28 cellular contexts compared by ENCODE assay signal in the genomic region with DNA sequence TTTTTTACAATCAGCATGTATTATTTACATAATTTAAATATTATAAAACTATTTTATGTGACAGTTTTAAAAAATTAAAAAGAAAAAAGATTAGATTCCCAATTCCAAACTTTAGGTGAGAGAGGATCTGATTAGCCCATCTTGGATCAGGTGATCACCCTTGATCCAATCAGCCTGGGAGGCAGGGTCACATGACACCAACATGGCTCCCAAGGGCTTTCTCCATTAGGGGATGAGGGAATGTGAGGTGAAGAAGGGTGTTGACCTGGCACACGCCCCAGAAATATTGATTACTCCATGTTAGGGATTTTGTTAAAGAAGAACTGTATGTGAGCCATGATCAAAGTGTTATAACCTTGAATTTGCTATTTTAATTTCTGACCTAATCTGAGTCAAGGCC.
"Had no signal": no experiment of that assay in that cellular context is flagged by ENCODE, and none has a peak within 500 bp of the region (broad histone marks: within the 10 kb centered on the region; RNA-seq: fewer than 3 reads in every experiment).

No MANE protein-coding gene starts in this region.

- ATAC-seq: gastrocnemius medialis; left colon; sciatic nerve; stimulated activated memory B cell treated with anti-CD40 and anti-IgM and Interleukin-4, amounts not matched to agents 10 μg/mL and 1 μg/mL and 100 μg/mL, for 72 hours; stimulated activated naive CD8-positive, alpha-beta T cell treated with anti-CD3 and anti-CD28 coated beads, Interleukin-15, amount 100 ng/mL, for 72 hours had no signal

- H3K4me1 ChIP-seq: ascending aorta, colonic mucosa, gastrocnemius medialis, uterus had no signal

- DNase-seq: activated CD4-positive, alpha-beta memory T cell treated with anti-CD3 and anti-CD28 coated beads, Interleukin-2, amount 10 ng/mL, durations not matched to agents 7 days and 5 days; activated CD4-positive, alpha-beta T cell treated with anti-CD3 and anti-CD28 coated beads for 1 hour; activated CD4-positive, alpha-beta T cell treated with anti-CD3 and anti-CD28 coated beads, Interleukin-2, amount 10 ng/mL, durations not matched to agents 7 days and 5 days; activated CD8-positive, alpha-beta memory T cell treated with anti-CD3 and anti-CD28 coated beads, Interleukin-2, amount 50 U/mL, for 48 hours; activated gamma-delta T cell; activated naive CD4-positive, alpha-beta T cell treated with anti-CD3 and anti-CD28 coated beads, Interleukin-2, amount 10 ng/mL, durations not matched to agents 7 days and 5 days; activated naive CD8-positive, alpha-beta T cell treated with anti-CD3 and anti-CD28 coated beads, Interleukin-2, amount 10 ng/mL, durations not matched to agents 7 days and 5 days; activated T-cell treated with anti-CD3 and anti-CD28 coated beads, Interleukin-2, amount 50 U/mL, for 24 hours; cerebellar nuclear complex; colonic mucosa; effector memory CD4-positive, alpha-beta T cell; gastrocnemius medialis; glutamatergic neuron; immature natural killer cell; kidney; left colon; mammary epithelial cell; stimulated activated CD4-positive, alpha-beta T cell treated with anti-CD3 and anti-CD28 coated beads, Interleukin-4, amount 100 ng/mL, for 4 hours; stimulated activated CD8-positive, alpha-beta memory T cell treated with anti-CD3 and anti-CD28 coated beads, Interleukin-4, amount 100 ng/mL, for 48 hours; stimulated activated naive CD8-positive, alpha-beta T cell treated with anti-CD3 and anti-CD28 coated beads, Interleukin-15, amount 100 ng/mL, for 72 hours; substantia nigra; uterus had no signal

- H3K4me3 ChIP-seq: ascending aorta, cardiac muscle cell, colonic mucosa, gastrocnemius medialis, skin epidermis, uterus had no signal

- H3K27ac ChIP-seq: ascending aorta, cardiac muscle cell, colonic mucosa, gastrocnemius medialis, neutrophil, skin epidermis, uterus had no signal

- FAIRE-seq: kidney had no signal

- H3K36me3 ChIP-seq: ascending aorta, cardiac muscle cell, colonic mucosa, gastrocnemius medialis, neutrophil, uterus had no signal

- H3K27me3 ChIP-seq: ascending aorta, colonic mucosa, uterus had no signal

- H3K9me3 ChIP-seq: ascending aorta, colonic mucosa, gastrocnemius medialis, neutrophil, uterus had no signal
